Comparison of ENCODE assay signal across 16 cellular contexts in the genomic region with DNA sequence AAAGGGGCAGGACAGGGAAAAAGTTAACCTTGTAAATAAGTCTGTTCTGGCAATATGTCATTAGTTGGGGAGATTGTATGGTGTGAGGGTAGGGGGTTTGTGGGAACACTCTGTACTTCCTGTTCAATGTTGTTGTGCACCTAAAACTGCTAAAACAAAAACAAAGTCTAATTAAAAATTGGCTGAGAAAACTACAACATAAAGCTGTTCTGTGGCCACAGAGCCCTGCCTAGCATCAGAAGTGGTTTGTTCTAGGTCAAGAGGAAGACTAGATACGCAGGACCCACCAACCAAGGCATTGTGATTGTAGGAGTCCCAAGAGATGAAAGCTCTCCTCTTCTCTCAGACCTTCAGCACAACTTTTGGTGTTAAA.
DNase-seq lines count a peak whose midpoint lies in the region; ATAC-seq, FAIRE-seq and TF ChIP-seq lines count a peak whose summit lies in the region.
"Had no signal": no experiment of that assay in that cellular context is flagged by ENCODE, and none has a peak within 500 bp of the region (broad histone marks: within the 10 kb centered on the region; RNA-seq: fewer than 3 reads in every experiment).

No MANE protein-coding gene starts in this region.

- H3K4me3 ChIP-seq in CD8-positive, alpha-beta memory T cell (ENCODE audit: low read length) = peak overlapping the region; percentile 11
- no peak overlapping the region for H3K4me3 ChIP-seq in K562
- H3K4me3 ChIP-seq: right lobe of liver had no signal

- TF ChIP-seq CTCF in RWPE1 (conservative IDR thresholded peaks at IDR 0.05; ENCODE audit: low read depth) (no peak), K562 (IDR thresholded peaks at IDR 0.05 in 2 of 3, conservative IDR thresholded peaks at IDR 0.05 in 1 of 3; ENCODE audit: insufficient read depth in 2 of 3, low read depth in 1 of 3, low read length in 3 of 3) (no peak), natural killer cell (IDR thresholded peaks at IDR 0.05) (no peak)

- intact Hi-C loops in K562 (cut with micrococcal nuclease) (no loop called here), natural killer cell (cut with micrococcal nuclease) (loop anchor here (1.0 kb wide), 1 partner anchor 16 kb away; no protein-coding TSS in a partner anchor)

- FAIRE-seq in K562 (lab: Jason Lieb, UNC) = no peak
- FAIRE-seq: bronchial epithelial cell, TTC549 had no signal

- no peaks in the 10 kb centered on the region for H3K27me3 ChIP-seq in CD8-positive, alpha-beta memory T cell (ENCODE audit: insufficient read depth, low read length, poor library complexity, severe bottlenecking)
- H3K27me3 ChIP-seq in K562 (ENCODE audit: control insufficient read depth in 2 of 2, insufficient read depth in 2 of 2, low read length in 2 of 2) = no peaks in the 10 kb centered on the region
- H3K27me3 ChIP-seq: BE2C, right lobe of liver had no signal

- H3K4me1 ChIP-seq in CD8-positive, alpha-beta memory T cell (ENCODE audit: insufficient read depth, low read length) = peaks cover 30% of the 10 kb centered on the region
- H3K4me1 ChIP-seq in K562 (replicated peaks in 1 of 2; ENCODE audit: control insufficient read depth in 2 of 2, insufficient read depth in 2 of 2, low read length in 2 of 2) = peaks cover 4 to 5% of the 10 kb centered on the region in 2 experiments; a peak in 2 of 5 replicates
- H3K4me1 ChIP-seq: BE2C, right lobe of liver had no signal

- BruUV-seq in K562 (replicated peaks; lab: Mats Ljungman, UMichigan) = no TSS peak

- H3K4me1 Mint-ChIP-seq in CD8-positive, alpha-beta memory T cell = peaks cover 46 to 62% (median 62%) of the 10 kb centered on the region in 3 donors
- H3K4me1 Mint-ChIP-seq in natural killer cell = peaks cover 34 to 43% of the 10 kb centered on the region in 2 donors

- TF ChIP-seq POLR2A in K562 (conservative IDR thresholded peaks at IDR 0.05) = no peak

- peak overlapping the region; percentile 66 to 98 (median 89) for H3K27ac Mint-ChIP-seq in CD8-positive, alpha-beta memory T cell
- peak overlapping the region; percentile 75 to 83 for H3K27ac Mint-ChIP-seq in natural killer cell

- CTCF ChIA-PET in CD8-positive, alpha-beta memory T cell (lab: Charles Lee) = interaction anchor here (1.4 to 2.7 kb wide), 3 partner anchors 13 to 23 kb away, joined by 3 to 7 read pairs (median 6); no protein-coding TSS in a partner anchor
- CTCF ChIA-PET in RWPE1 (lab: Yijun Ruan, JAX) = interaction anchor here (0.6 kb wide), 1 partner anchor 126 kb away, joined by 3 read pairs; no protein-coding TSS in a partner anchor
- CTCF ChIA-PET in K562 (lab: Yijun Ruan, JAX; ENCODE audit: low intra/inter-chr PET ratio) = no interaction called here

- ATAC-seq in K562 (no peak), natural killer cell (peak; percentile 2 to 61 (median 35)), GM18867 (IDR thresholded peaks at IDR 0.05; ENCODE audit: unreplicated experiment) (no peak)

- no peaks in the 10 kb centered on the region for H3K79me2 ChIP-seq in K562 (ENCODE audit: control insufficient read depth, insufficient read depth, low read length)

- peaks cover 0 to 10% (median 1%) of the 10 kb centered on the region in 3 donors for H3K36me3 Mint-ChIP-seq in CD8-positive, alpha-beta memory T cell
- H3K36me3 Mint-ChIP-seq in natural killer cell = no peaks in the 10 kb centered on the region

- in situ Hi-C loops in K562 (cut with MboI) = no loop called here

- no peaks in the 10 kb centered on the region for H3K9me3 ChIP-seq in CD8-positive, alpha-beta memory T cell (ENCODE audit: low read length)
- H3K9me3 ChIP-seq in K562 (replicated peaks; ENCODE audit: control insufficient read depth, insufficient read depth, low read depth, low read length) = no peaks in the 10 kb centered on the region
- H3K9me3 ChIP-seq: BE2C, right lobe of liver had no signal

- H3K27ac ChIP-seq in CD8-positive, alpha-beta memory T cell (ENCODE audit: low read depth, low read length) = peak overlapping the region; percentile 33
- H3K27ac ChIP-seq in RWPE1 = peak overlapping the region; percentile 71
- no peak overlapping the region for H3K27ac ChIP-seq in K562 (ENCODE audit: extremely low read depth, low read depth, low read length)
- H3K27ac ChIP-seq: right lobe of liver had no signal

- no peak for TF ChIP-seq EP300 in K562 (IDR thresholded peaks at IDR 0.05; ENCODE audit: low read length)

- no peak overlapping the region for H3K4me2 ChIP-seq in K562 (ENCODE audit: insufficient read depth, low read length)

- no peaks in the 10 kb centered on the region for H3K36me3 ChIP-seq in CD8-positive, alpha-beta memory T cell (ENCODE audit: insufficient read depth, low read length)
- no peaks in the 10 kb centered on the region for H3K36me3 ChIP-seq in K562 (ENCODE audit: control insufficient read depth, insufficient read depth, low read length)
- H3K36me3 ChIP-seq: BE2C, right lobe of liver had no signal

- peak overlapping the region; percentile 51 for H2AFZ ChIP-seq in K562 (ENCODE audit: low read depth, low read length)

- H3K4me3 Mint-ChIP-seq in CD8-positive, alpha-beta memory T cell = peak overlapping the region in 6 of 7 donors; percentile 6 to 63 (median 56)
- H3K4me3 Mint-ChIP-seq in natural killer cell = peak overlapping the region; percentile 43

- no peaks in the 10 kb centered on the region for H3K9me1 ChIP-seq in K562 (ENCODE audit: control insufficient read depth, insufficient read depth, low read length)

- no peaks in the 10 kb centered on the region for H4K20me1 ChIP-seq in K562 (replicated peaks; ENCODE audit: control insufficient read depth, insufficient read depth, low read length)

- H3K9ac ChIP-seq in K562 (ENCODE audit: insufficient read depth in 1 of 2, low read depth in 2 of 2, low read length in 2 of 2) = no peak overlapping the region

- POLR2A ChIA-PET in CD8-positive, alpha-beta memory T cell (lab: Charles Lee) = interaction anchor here (0.6 to 1.3 kb wide), 4 partner anchors 18 to 82 kb away, joined by 3 to 4 read pairs (median 3); no protein-coding TSS in a partner anchor
- POLR2A ChIA-PET in RWPE1 (lab: Yijun Ruan, JAX; ENCODE audit: low non-redundant PET) (no interaction called here), K562 (lab: Yijun Ruan, JAX) (interaction anchor here (0.6 to 1.9 kb wide), 3 partner anchors 24 to 215 kb away, joined by 3 to 8 read pairs (median 3); a partner anchor contains a TSS)

- WGBS in K562 (ENCODE audit: insufficient coverage, low coverage, missing lambda C conversion rate) = 50% methylated on average over 1 of the region's 1 CpG

- DNase-seq in CD8-positive, alpha-beta memory T cell = peak in 1 of 5 donors; percentile 68
- DNase-seq in RWPE1 (ENCODE audit: low spot score) (no peak), K562 (ENCODE audit: extremely low read depth in 1 of 4, low spot score in 3 of 4) (no peak), natural killer cell (no peak), NCI-H446 treated with DMSO at 0.1 percent for 48 hours (lab: John Stamatoyannopoulos, UW) (no peak), NCI-H226 (no peak), NCI-H82 (lab: John Stamatoyannopoulos, UW) (no peak)
- DNase-seq: BE2C; DMS153; effector CD4-positive, alpha-beta T cell; NCI-H2029; NCI-H510A treated with DMSO at 0.1 percent for 48 hours; right lobe of liver had no signal

- no peak for TF ChIP-seq RAD21 in K562 (CRISPR knock-in tag; conservative IDR thresholded peaks at IDR 0.05 in 1 of 2, IDR thresholded peaks at IDR 0.05 in 1 of 2)

- H3K27me3 Mint-ChIP-seq in CD8-positive, alpha-beta memory T cell = no peaks in the 10 kb centered on the region
- no peaks in the 10 kb centered on the region for H3K27me3 Mint-ChIP-seq in natural killer cell (ENCODE audit: low read depth in 2 of 2)

- H3K9me3 Mint-ChIP-seq in CD8-positive, alpha-beta memory T cell = peaks cover 0 to 1% (median 0%) of the 10 kb centered on the region in 5 donors
- no peaks in the 10 kb centered on the region for H3K9me3 Mint-ChIP-seq in natural killer cell

TF ChIP-seq in K562, 482 proteins besides CTCF, POLR2A, EP300 and RAD21:
- TF ChIP-seq PHTF2 (CRISPR knock-in tag; IDR thresholded peaks at IDR 0.05) = no peak
- TF ChIP-seq ZNF589 (CRISPR knock-in tag; IDR thresholded peaks at IDR 0.05; ENCODE audit: low read depth) = no peak
- TF ChIP-seq, protein P1, sequence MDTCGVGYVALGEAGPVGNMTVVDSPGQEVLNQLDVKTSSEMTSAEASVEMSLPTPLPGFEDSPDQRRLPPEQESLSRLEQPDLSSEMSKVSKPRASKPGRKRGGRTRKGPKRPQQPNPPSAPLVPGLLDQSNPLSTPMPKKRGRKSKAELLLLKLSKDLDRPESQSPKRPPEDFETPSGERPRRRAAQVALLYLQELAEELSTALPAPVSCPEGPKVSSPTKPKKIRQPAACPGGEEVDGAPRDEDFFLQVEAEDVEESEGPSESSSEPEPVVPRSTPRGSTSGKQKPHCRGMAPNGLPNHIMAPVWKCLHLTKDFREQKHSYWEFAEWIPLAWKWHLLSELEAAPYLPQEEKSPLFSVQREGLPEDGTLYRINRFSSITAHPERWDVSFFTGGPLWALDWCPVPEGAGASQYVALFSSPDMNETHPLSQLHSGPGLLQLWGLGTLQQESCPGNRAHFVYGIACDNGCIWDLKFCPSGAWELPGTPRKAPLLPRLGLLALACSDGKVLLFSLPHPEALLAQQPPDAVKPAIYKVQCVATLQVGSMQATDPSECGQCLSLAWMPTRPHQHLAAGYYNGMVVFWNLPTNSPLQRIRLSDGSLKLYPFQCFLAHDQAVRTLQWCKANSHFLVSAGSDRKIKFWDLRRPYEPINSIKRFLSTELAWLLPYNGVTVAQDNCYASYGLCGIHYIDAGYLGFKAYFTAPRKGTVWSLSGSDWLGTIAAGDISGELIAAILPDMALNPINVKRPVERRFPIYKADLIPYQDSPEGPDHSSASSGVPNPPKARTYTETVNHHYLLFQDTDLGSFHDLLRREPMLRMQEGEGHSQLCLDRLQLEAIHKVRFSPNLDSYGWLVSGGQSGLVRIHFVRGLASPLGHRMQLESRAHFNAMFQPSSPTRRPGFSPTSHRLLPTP (IDR thresholded peaks at IDR 0.05; ENCODE audit: borderline replicate concordance, extremely low read depth, insufficient read length) = no peak

Comparison
In these comparisons a context has a peak if more than half of its experiments do, and no peak if none do; other contexts are left out.
1. ATAC-seq: peak in natural killer cell (3 of 3); none in K562 (single experiment) and GM18867 (single experiment).